Comparison of ENCODE assay signal across 1 cellular context in the genomic region with DNA sequence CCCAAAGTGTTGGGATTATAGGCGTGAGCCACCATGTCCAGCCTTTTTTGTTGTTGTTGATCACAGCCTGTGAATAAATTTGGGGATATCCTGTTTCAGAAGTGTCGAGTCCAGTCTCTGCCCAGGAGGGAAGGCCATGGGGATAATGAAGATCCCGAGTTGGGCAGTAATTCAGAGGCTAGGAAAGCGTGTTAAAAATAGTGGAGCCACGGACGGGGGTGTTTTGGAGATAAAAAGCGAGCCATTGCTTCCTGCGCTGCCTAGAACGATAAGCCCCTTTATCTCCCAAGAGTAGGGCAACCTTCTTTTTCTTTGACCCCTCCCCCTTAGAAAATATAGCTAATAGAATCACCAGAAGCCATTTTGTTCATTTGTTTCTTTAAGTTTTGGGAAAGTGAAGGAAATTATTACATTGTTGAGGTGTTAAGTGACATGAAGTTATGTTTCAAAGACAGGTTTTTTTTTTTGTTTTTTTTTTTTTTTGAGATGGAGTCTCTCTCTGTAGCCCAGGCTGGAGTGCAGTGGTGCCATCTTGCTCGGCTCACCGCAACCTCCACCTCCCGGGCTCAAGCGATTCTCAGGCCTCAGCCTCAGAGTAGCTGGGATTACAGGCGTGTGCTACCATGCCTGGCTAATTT.
A peak's percentile ranks its signal among the peaks of the same experiment; 100 is the strongest.
TF ChIP-seq lines count a peak whose summit lies in the region.

No MANE protein-coding gene starts in this region.

TF ChIP-seq in K562, 482 proteins besides CTCF, POLR2A, EP300 and RAD21 (continued from another document and continues in another):
- 0 out of 2 replicates have a peak, but pooled peaks have one; percentile 21 for TF ChIP-seq HMBOX1 (IDR thresholded peaks at IDR 0.05)
- no peak for TF ChIP-seq SRSF7 (optimal IDR thresholded peaks at IDR 0.05; ENCODE audit: low read depth, low read length)
- peak; percentile 37 to 50; a peak in 2 of 4 replicates for TF ChIP-seq MNT (conservative IDR thresholded peaks at IDR 0.05)
- TF ChIP-seq CTBP1 (IDR thresholded peaks at IDR 0.05; ENCODE audit: borderline replicate concordance) = no peak
- TF ChIP-seq KDM1A (IDR thresholded peaks at IDR 0.05) = peak in 1 of 2 experiments; percentile 41; a peak in 1 of 4 replicates
- TF ChIP-seq C11orf30 (IDR thresholded peaks at IDR 0.05; ENCODE audit: low read depth) = no peak
- peak; percentile 53; the same call in 1 of the 2 replicates for TF ChIP-seq MYC (IDR thresholded peaks at IDR 0.05; ENCODE audit: low read depth, low read length)
- TF ChIP-seq MYC (CRISPR knock-in tag; IDR thresholded peaks at IDR 0.05; ENCODE audit: borderline replicate concordance, low read depth) = no peak
- no peak for TF ChIP-seq ZFPM2 (CRISPR knock-in tag; IDR thresholded peaks at IDR 0.05)
- TF ChIP-seq BCOR (IDR thresholded peaks at IDR 0.05) = peak; percentile 53; the same call in 1 of the 2 replicates
- TF ChIP-seq, protein P1, sequence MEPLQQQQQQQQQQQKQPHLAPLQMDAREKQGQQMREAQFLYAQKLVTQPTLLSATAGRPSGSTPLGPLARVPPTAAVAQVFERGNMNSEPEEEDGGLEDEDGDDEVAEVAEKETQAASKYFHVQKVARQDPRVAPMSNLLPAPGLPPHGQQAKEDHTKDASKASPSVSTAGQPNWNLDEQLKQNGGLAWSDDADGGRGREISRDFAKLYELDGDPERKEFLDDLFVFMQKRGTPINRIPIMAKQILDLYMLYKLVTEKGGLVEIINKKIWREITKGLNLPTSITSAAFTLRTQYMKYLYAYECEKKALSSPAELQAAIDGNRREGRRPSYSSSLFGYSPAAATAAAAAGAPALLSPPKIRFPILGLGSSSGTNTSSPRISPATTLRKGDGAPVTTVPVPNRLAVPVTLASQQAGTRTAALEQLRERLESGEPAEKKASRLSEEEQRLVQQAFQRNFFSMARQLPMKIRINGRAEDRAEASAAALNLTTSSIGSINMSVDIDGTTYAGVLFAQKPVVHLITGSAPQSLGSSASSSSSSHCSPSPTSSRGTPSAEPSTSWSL (CRISPR knock-in tag; IDR thresholded peaks at IDR 0.05; ENCODE audit: borderline replicate concordance) = no peak
- TF ChIP-seq RBM17 (IDR thresholded peaks at IDR 0.05; ENCODE audit: borderline replicate concordance, low read depth, low read length) = no peak
- peak; percentile 60; the same call in 1 of the 2 replicates for TF ChIP-seq ZKSCAN8 (CRISPR knock-in tag; IDR thresholded peaks at IDR 0.05)
- TF ChIP-seq TRIM24 (IDR thresholded peaks at IDR 0.05) = peak; percentile 73; a peak in 3 of 4 replicates
- TF ChIP-seq POLR2G (IDR thresholded peaks at IDR 0.05; ENCODE audit: low read depth, low read length) = no peak
- TF ChIP-seq CBX1 (IDR thresholded peaks at IDR 0.05; ENCODE audit: low read depth) = no peak
- no peak for TF ChIP-seq HNRNPK (IDR thresholded peaks at IDR 0.05; ENCODE audit: low read depth, low read length, poor library complexity, severe bottlenecking)
- no peak for TF ChIP-seq MAFK (IDR thresholded peaks at IDR 0.05; ENCODE audit: low read length)
- TF ChIP-seq, protein P2, sequence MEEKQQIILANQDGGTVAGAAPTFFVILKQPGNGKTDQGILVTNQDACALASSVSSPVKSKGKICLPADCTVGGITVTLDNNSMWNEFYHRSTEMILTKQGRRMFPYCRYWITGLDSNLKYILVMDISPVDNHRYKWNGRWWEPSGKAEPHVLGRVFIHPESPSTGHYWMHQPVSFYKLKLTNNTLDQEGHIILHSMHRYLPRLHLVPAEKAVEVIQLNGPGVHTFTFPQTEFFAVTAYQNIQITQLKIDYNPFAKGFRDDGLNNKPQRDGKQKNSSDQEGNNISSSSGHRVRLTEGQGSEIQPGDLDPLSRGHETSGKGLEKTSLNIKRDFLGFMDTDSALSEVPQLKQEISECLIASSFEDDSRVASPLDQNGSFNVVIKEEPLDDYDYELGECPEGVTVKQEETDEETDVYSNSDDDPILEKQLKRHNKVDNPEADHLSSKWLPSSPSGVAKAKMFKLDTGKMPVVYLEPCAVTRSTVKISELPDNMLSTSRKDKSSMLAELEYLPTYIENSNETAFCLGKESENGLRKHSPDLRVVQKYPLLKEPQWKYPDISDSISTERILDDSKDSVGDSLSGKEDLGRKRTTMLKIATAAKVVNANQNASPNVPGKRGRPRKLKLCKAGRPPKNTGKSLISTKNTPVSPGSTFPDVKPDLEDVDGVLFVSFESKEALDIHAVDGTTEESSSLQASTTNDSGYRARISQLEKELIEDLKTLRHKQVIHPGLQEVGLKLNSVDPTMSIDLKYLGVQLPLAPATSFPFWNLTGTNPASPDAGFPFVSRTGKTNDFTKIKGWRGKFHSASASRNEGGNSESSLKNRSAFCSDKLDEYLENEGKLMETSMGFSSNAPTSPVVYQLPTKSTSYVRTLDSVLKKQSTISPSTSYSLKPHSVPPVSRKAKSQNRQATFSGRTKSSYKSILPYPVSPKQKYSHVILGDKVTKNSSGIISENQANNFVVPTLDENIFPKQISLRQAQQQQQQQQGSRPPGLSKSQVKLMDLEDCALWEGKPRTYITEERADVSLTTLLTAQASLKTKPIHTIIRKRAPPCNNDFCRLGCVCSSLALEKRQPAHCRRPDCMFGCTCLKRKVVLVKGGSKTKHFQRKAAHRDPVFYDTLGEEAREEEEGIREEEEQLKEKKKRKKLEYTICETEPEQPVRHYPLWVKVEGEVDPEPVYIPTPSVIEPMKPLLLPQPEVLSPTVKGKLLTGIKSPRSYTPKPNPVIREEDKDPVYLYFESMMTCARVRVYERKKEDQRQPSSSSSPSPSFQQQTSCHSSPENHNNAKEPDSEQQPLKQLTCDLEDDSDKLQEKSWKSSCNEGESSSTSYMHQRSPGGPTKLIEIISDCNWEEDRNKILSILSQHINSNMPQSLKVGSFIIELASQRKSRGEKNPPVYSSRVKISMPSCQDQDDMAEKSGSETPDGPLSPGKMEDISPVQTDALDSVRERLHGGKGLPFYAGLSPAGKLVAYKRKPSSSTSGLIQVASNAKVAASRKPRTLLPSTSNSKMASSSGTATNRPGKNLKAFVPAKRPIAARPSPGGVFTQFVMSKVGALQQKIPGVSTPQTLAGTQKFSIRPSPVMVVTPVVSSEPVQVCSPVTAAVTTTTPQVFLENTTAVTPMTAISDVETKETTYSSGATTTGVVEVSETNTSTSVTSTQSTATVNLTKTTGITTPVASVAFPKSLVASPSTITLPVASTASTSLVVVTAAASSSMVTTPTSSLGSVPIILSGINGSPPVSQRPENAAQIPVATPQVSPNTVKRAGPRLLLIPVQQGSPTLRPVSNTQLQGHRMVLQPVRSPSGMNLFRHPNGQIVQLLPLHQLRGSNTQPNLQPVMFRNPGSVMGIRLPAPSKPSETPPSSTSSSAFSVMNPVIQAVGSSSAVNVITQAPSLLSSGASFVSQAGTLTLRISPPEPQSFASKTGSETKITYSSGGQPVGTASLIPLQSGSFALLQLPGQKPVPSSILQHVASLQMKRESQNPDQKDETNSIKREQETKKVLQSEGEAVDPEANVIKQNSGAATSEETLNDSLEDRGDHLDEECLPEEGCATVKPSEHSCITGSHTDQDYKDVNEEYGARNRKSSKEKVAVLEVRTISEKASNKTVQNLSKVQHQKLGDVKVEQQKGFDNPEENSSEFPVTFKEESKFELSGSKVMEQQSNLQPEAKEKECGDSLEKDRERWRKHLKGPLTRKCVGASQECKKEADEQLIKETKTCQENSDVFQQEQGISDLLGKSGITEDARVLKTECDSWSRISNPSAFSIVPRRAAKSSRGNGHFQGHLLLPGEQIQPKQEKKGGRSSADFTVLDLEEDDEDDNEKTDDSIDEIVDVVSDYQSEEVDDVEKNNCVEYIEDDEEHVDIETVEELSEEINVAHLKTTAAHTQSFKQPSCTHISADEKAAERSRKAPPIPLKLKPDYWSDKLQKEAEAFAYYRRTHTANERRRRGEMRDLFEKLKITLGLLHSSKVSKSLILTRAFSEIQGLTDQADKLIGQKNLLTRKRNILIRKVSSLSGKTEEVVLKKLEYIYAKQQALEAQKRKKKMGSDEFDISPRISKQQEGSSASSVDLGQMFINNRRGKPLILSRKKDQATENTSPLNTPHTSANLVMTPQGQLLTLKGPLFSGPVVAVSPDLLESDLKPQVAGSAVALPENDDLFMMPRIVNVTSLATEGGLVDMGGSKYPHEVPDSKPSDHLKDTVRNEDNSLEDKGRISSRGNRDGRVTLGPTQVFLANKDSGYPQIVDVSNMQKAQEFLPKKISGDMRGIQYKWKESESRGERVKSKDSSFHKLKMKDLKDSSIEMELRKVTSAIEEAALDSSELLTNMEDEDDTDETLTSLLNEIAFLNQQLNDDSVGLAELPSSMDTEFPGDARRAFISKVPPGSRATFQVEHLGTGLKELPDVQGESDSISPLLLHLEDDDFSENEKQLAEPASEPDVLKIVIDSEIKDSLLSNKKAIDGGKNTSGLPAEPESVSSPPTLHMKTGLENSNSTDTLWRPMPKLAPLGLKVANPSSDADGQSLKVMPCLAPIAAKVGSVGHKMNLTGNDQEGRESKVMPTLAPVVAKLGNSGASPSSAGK (IDR thresholded peaks at IDR 0.05) = peak; percentile 71
- peak; percentile 83 for TF ChIP-seq MEF2A (IDR thresholded peaks at IDR 0.05; ENCODE audit: control insufficient read depth, low read depth, low read length)
- peak; percentile 52; the same call in 1 of the 2 replicates for TF ChIP-seq GATAD2B (IDR thresholded peaks at IDR 0.05; ENCODE audit: borderline replicate concordance)
- TF ChIP-seq ZNF175 (CRISPR knock-in tag; IDR thresholded peaks at IDR 0.05; ENCODE audit: low read depth) = peak; percentile 71; the same call in 1 of the 2 replicates
- no peak for TF ChIP-seq MECOM (CRISPR knock-in tag; IDR thresholded peaks at IDR 0.05)
- TF ChIP-seq L3MBTL2 (IDR thresholded peaks at IDR 0.05) = peak; percentile 71
- peak; percentile 11 for TF ChIP-seq TAF9B (IDR thresholded peaks at IDR 0.05; ENCODE audit: partially characterized antibody)
- peak; percentile 82 for TF ChIP-seq NFRKB (IDR thresholded peaks at IDR 0.05; ENCODE audit: low read depth)
- TF ChIP-seq TCF7 (IDR thresholded peaks at IDR 0.05; ENCODE audit: borderline replicate concordance) = no peak
- no peak for TF ChIP-seq SMAD2 (IDR thresholded peaks at IDR 0.05; ENCODE audit: low read depth, low read length)
- peak; percentile 79 for TF ChIP-seq GATA2 (CRISPR knock-in tag; IDR thresholded peaks at IDR 0.05)
- no peak for TF ChIP-seq CTCFL (IDR thresholded peaks at IDR 0.05; ENCODE audit: borderline replicate concordance, insufficient read depth, low read depth, low read length, poor library complexity, severe bottlenecking)
- TF ChIP-seq, protein P3, sequence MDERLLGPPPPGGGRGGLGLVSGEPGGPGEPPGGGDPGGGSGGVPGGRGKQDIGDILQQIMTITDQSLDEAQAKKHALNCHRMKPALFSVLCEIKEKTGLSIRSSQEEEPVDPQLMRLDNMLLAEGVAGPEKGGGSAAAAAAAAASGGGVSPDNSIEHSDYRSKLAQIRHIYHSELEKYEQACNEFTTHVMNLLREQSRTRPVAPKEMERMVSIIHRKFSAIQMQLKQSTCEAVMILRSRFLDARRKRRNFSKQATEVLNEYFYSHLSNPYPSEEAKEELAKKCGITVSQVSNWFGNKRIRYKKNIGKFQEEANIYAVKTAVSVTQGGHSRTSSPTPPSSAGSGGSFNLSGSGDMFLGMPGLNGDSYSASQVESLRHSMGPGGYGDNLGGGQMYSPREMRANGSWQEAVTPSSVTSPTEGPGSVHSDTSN (CRISPR knock-in tag; IDR thresholded peaks at IDR 0.05; ENCODE audit: low read depth) = no peak
- TF ChIP-seq, protein P3 (tag; conservative IDR thresholded peaks at IDR 0.05; ENCODE audit: low read depth) = 0 out of 2 replicates have a peak, but pooled peaks have one; percentile 9
- no peak for TF ChIP-seq CBFB (CRISPR knock-in tag; IDR thresholded peaks at IDR 0.05)
- TF ChIP-seq SMARCA5 (IDR thresholded peaks at IDR 0.05) = no peak
- TF ChIP-seq ZNF589 (CRISPR knock-in tag; IDR thresholded peaks at IDR 0.05; ENCODE audit: low read depth) = peak; percentile 78
